Comparison of ENCODE assay signal across 8 cellular contexts in the genomic region with DNA sequence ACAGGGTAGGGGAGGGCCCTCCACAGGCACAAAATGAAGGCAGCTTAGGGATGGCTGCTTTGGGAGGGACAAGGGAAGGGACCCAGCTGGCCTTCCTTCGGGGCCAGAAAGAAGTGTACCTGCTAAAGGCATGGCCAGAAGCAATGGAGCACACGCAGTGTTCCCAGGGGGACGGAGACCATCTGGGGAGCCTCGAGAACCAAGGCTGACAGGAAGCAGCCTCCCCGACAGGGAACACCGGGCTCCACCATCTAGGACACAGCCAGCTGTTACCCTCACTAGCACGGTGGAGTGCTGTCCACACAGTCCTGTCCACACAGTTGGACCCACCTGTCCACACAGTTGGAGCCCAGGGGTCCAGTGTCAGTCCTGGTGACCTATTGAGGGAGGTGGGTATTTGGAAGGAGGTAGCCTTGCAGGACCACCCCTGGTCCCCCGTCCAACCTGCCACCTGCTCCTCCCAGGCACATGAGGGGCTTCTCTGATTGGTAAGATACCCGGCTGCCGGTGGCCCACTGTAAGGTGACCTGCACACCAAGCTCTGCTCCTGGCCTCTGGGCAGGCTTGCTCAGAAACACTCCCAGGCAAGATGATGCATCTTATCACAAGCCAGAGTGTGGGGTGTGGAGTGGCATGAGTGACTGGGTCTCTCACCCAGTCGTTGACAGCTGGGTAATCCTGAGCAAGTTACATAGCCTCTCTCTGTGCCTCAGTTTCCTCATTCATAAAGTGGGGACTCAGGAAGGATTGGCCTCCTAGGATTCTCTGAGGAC. TPM values are rescaled to one million over a fixed set of nuclear protein-coding genes. Genes with fewer than 3 reads are reported as not detected.
DNase-seq lines count a peak whose midpoint lies in the region; ATAC-seq, FAIRE-seq and TF ChIP-seq lines count a peak whose summit lies in the region.

No MANE protein-coding gene starts in this region.

- H3K36me3 ChIP-seq in bronchial epithelial cell (ENCODE audit: control insufficient read depth, insufficient read depth, low read length): no peaks in the 10 kb centered on the region
- H3K36me3 ChIP-seq in SJCRH30: no peaks in the 10 kb centered on the region

- H3K27me3 Mint-ChIP-seq in neural crest cell (ENCODE audit: low read depth): no peaks in the 10 kb centered on the region

- no peaks in the 10 kb centered on the region for H3K9me3 ChIP-seq in SJCRH30 (replicated peaks)

- TF ChIP-seq CTCF in bronchial epithelial cell (IDR thresholded peaks at IDR 0.05; ENCODE audit: insufficient read depth, low read length, severe bottlenecking) (no peak), neural crest cell (conservative IDR thresholded peaks at IDR 0.05) (no peak), GM10266 (IDR thresholded peaks at IDR 0.05; ENCODE audit: control insufficient read depth, insufficient read depth, low read depth, missing control alignments) (no peak)

- peak; percentile 67 for DNase-seq in AG08395 (ENCODE audit: low spot score)
- peak; percentile 58 for DNase-seq in NCI-H2171 treated with DMSO at 0.1 percent for 48 hours (lab: John Stamatoyannopoulos, UW)
- DNase-seq in bronchial epithelial cell (ENCODE audit: low read depth): peak; percentile 69
- DNase-seq in neural crest cell (ENCODE audit: low read depth, low spot score): no peak
- DNase-seq in SJCRH30: no peak
- no peak for DNase-seq in GM10266 (ENCODE audit: extremely low spot score)

- H3K4me3 Mint-ChIP-seq in neural crest cell: no peak overlapping the region

- H3K27ac ChIP-seq in SJCRH30: no peak overlapping the region

- ATAC-seq in HG02884 (IDR thresholded peaks at IDR 0.05; ENCODE audit: unreplicated experiment) (no peak), HG03159 (IDR thresholded peaks at IDR 0.05; ENCODE audit: unreplicated experiment) (no peak)

- H3K9me3 Mint-ChIP-seq in neural crest cell: no peaks in the 10 kb centered on the region

- peaks cover 39% of the 10 kb centered on the region for H3K4me1 ChIP-seq in SJCRH30

- no peak for FAIRE-seq in bronchial epithelial cell (lab: Jason Lieb, UNC)

- no peaks in the 10 kb centered on the region for H3K36me3 Mint-ChIP-seq in neural crest cell (ENCODE audit: low read depth)

- H3K4me3 ChIP-seq in bronchial epithelial cell (ENCODE audit: low read depth, low read length): no peak overlapping the region
- no peak overlapping the region for H3K4me3 ChIP-seq in SJCRH30

- H3K27ac Mint-ChIP-seq in neural crest cell (ENCODE audit: unreplicated experiment): peak overlapping the region; percentile 43

- H3K27me3 ChIP-seq in bronchial epithelial cell (ENCODE audit: control insufficient read depth, insufficient read depth, low read length) (no peaks in the 10 kb centered on the region), SJCRH30 (no peaks in the 10 kb centered on the region; the same call in 1 of the 2 replicates)

- peaks cover 36% of the 10 kb centered on the region for H3K4me1 Mint-ChIP-seq in neural crest cell

RNA-seq across cellular contexts. Expression of a gene that starts 20.5 kb away (rescaled TPM):
- 6.8 and 16.1 TPM in 2 replicates for total RNA-seq in bronchial epithelial cell
- total RNA-seq in neural crest cell: 25.4 and 28.1 TPM in 2 replicates
- 12.3 and 13.9 TPM in 2 replicates for total RNA-seq in SJCRH30 (2014; rRNA removed; shearing (Covaris generic))

Comparison
In these comparisons a context has a peak if more than half of its experiments do, and no peak if none do; other contexts are left out.
1. DNase-seq: peak in AG08395 (single experiment), NCI-H2171 treated with DMSO at 0.1 percent for 48 hours (single experiment) and bronchial epithelial cell (single experiment); none in neural crest cell (single experiment), SJCRH30 (0 of 2) and GM10266 (single experiment).